ENCODE assay signal across 13 cellular contexts in the genomic region with DNA sequence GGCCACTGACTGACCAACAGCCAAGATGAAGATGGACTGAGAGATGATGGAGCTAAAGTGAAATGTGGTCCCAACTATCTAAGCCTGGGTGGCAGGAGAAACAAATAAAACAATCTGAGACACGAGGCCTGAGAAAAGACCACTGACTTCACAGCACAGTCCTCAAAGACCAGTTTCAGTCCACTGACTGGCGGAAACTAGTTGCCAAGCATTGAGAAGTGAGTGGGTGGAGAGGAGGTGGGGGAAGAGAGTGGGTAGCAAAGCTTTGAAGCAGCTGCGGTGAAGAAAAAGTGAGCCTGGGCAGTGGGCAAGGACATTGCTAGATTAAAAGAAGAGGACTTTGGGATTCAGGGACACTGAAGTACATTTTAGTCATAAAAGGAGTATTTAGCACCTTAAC. TPM values are rescaled to one million over a fixed set of nuclear protein-coding genes. Genes with fewer than 3 reads are reported as not detected.
A peak's percentile ranks its signal among the peaks of the same experiment; 100 is the strongest.
DNase-seq lines count a peak whose midpoint lies in the region; ATAC-seq and TF ChIP-seq lines count a peak whose summit lies in the region.
"Had no signal": no experiment of that assay in that cellular context is flagged by ENCODE, and none has a peak within 500 bp of the region (broad histone marks: within the 10 kb centered on the region; RNA-seq: fewer than 3 reads in every experiment).

No MANE protein-coding gene starts in this region.

- no peak overlapping the region for H3K27ac ChIP-seq in colonic mucosa
- H3K27ac ChIP-seq: heart right ventricle, right atrium auricular region had no signal

- intact Hi-C loops in colonic mucosa (cut with DNase I), result no loop called here

- no peaks in the 10 kb centered on the region for H3K4me1 ChIP-seq in colonic mucosa
- H3K4me1 ChIP-seq: heart right ventricle, right atrium auricular region had no signal

- ATAC-seq in GM18508 (IDR thresholded peaks at IDR 0.05; ENCODE audit: insufficient read depth, unreplicated experiment) (peak; percentile 33), GM21390 (IDR thresholded peaks at IDR 0.05; ENCODE audit: unreplicated experiment) (peak; percentile 39), HG03045 (IDR thresholded peaks at IDR 0.05; ENCODE audit: unreplicated experiment) (peak; percentile 52)
- no peak for ATAC-seq in activated naive CD8-positive, alpha-beta T cell treated with anti-CD3 and anti-CD28 coated beads, Interleukin-2, amount 50 U/mL, for 24 hours
- ATAC-seq: heart right ventricle had no signal

- H3K9me3 Mint-ChIP-seq in activated naive CD8-positive, alpha-beta T cell treated with anti-CD3 and anti-CD28 coated beads, Interleukin-2, amount 50 U/mL, for 24 hours, result no peaks in the 10 kb centered on the region
- H3K9me3 Mint-ChIP-seq: CD4-positive, alpha-beta T cell; mesothelial cell of epicardium had no signal

- H3K36me3 ChIP-seq in colonic mucosa, result no peaks in the 10 kb centered on the region
- H3K36me3 ChIP-seq: heart right ventricle, right atrium auricular region had no signal

- peaks cover 8% of the 10 kb centered on the region for H3K36me3 Mint-ChIP-seq in activated naive CD8-positive, alpha-beta T cell treated with anti-CD3 and anti-CD28 coated beads, Interleukin-2, amount 50 U/mL, for 24 hours (ENCODE audit: low read depth)
- H3K36me3 Mint-ChIP-seq: mesothelial cell of epicardium had no signal

- no peak overlapping the region for H3K9ac ChIP-seq in colonic mucosa (ENCODE audit: low read depth in 2 of 2, low read length in 2 of 2)

- H3K4me1 Mint-ChIP-seq in activated naive CD8-positive, alpha-beta T cell treated with anti-CD3 and anti-CD28 coated beads, Interleukin-2, amount 50 U/mL, for 24 hours, result peaks cover 11% of the 10 kb centered on the region
- H3K4me1 Mint-ChIP-seq: mesothelial cell of epicardium had no signal

- H3K27me3 ChIP-seq in colonic mucosa, result no peaks in the 10 kb centered on the region
- H3K27me3 ChIP-seq: right atrium auricular region had no signal

- H3K4me3 ChIP-seq in colonic mucosa, result no peak overlapping the region
- H3K4me3 ChIP-seq: heart right ventricle, right atrium auricular region had no signal

- H3K9me3 ChIP-seq in colonic mucosa, result no peaks in the 10 kb centered on the region
- H3K9me3 ChIP-seq: heart right ventricle, right atrium auricular region had no signal

- H3K27me3 Mint-ChIP-seq in activated naive CD8-positive, alpha-beta T cell treated with anti-CD3 and anti-CD28 coated beads, Interleukin-2, amount 50 U/mL, for 24 hours, result peaks cover 4% of the 10 kb centered on the region
- H3K27me3 Mint-ChIP-seq: CD4-positive, alpha-beta T cell had no signal

- no peak for TF ChIP-seq CTCF in colonic mucosa (IDR thresholded peaks at IDR 0.05)

- DNase-seq in activated naive CD8-positive, alpha-beta T cell treated with anti-CD3 and anti-CD28 coated beads, Interleukin-2, amount 50 U/mL, for 24 hours, result no peak
- DNase-seq in colonic mucosa, result no peak
- DNase-seq in activated CD8-positive, alpha-beta memory T cell treated with anti-CD3 and anti-CD28 coated beads for 24 hours, result no peak
- DNase-seq in NCI-H446 (lab: John Stamatoyannopoulos, UW), result no peak
- no peak for DNase-seq in COLO668 (lab: John Stamatoyannopoulos, UW; ENCODE audit: unreplicated experiment)
- DNase-seq: CD4-positive, alpha-beta T cell; heart right ventricle had no signal

- H3K4me3 Mint-ChIP-seq in activated naive CD8-positive, alpha-beta T cell treated with anti-CD3 and anti-CD28 coated beads, Interleukin-2, amount 50 U/mL, for 24 hours, result peak overlapping the region; percentile 61
- H3K4me3 Mint-ChIP-seq: CD4-positive, alpha-beta T cell; mesothelial cell of epicardium had no signal

- H3K27ac Mint-ChIP-seq in activated naive CD8-positive, alpha-beta T cell treated with anti-CD3 and anti-CD28 coated beads, Interleukin-2, amount 50 U/mL, for 24 hours, result no peak overlapping the region
- H3K27ac Mint-ChIP-seq: CD4-positive, alpha-beta T cell; mesothelial cell of epicardium had no signal

RNA-seq across cellular contexts. Expression of gene MS4A1, which starts 1.9 kb away (rescaled TPM):
- total RNA-seq in colonic mucosa, result under 1 TPM; 0.96 to 0.98 TPM
- total RNA-seq: mesothelial cell of epicardium, right atrium auricular region had no signal

RNA-seq across cellular contexts. Expression of gene MS4A5, which starts 28.2 kb away (rescaled TPM):
- not detected for total RNA-seq in colonic mucosa
- total RNA-seq: CD4-positive, alpha-beta T cell; heart right ventricle; mesothelial cell of epicardium; right atrium auricular region; ureter had no signal

RNA-seq across cellular contexts. Expression of gene MS4A12, which starts 35.0 kb away (rescaled TPM):
- total RNA-seq in colonic mucosa, result 100 to 1,000 TPM in 1 of 2 donors, 10 to 100 TPM in 1; 46.5 to 445 TPM
- total RNA-seq: CD4-positive, alpha-beta T cell; mesothelial cell of epicardium; right atrium auricular region; ureter had no signal

RNA-seq across cellular contexts. Expression of gene MS4A13, which starts 57.6 kb away (rescaled TPM):
- not detected for total RNA-seq in colonic mucosa
- total RNA-seq: CD4-positive, alpha-beta T cell; heart right ventricle; mesothelial cell of epicardium; right atrium auricular region; ureter had no signal
